Comparison of ENCODE assay signal across 8 cellular contexts in genomic region chr19:40442328-40443130, GRCh38. TPM values are rescaled to one million over a fixed set of nuclear protein-coding genes. Genes with fewer than 3 reads are reported as not detected.
DNase-seq lines count a peak whose midpoint lies in the region; ATAC-seq, FAIRE-seq and TF ChIP-seq lines count a peak whose summit lies in the region.

No MANE protein-coding gene starts in this region.

- H3K36me3 Mint-ChIP-seq in natural killer cell, result no peaks in the 10 kb centered on the region

- H3K9ac ChIP-seq in BLaER1 (peak overlapping the region; percentile 74), Karpas-422 (ENCODE audit: low read length) (peak overlapping the region; percentile 74), colonic mucosa (ENCODE audit: low read depth in 2 of 2, low read length in 2 of 2) (peak overlapping the region in 1 of 2 donors; percentile 100)

- peaks cover 25 to 29% of the 10 kb centered on the region in 2 donors for H3K4me1 Mint-ChIP-seq in natural killer cell

- H3K9me3 ChIP-seq in BLaER1, result no peaks in the 10 kb centered on the region
- H3K9me3 ChIP-seq in Karpas-422 (ENCODE audit: low read length), result no peaks in the 10 kb centered on the region
- no peaks in the 10 kb centered on the region for H3K9me3 ChIP-seq in colonic mucosa

- H3K79me2 ChIP-seq in Karpas-422 (ENCODE audit: low read length), result peaks cover 22% of the 10 kb centered on the region

- no peaks in the 10 kb centered on the region for H3K27me3 Mint-ChIP-seq in natural killer cell (ENCODE audit: low read depth in 2 of 2)

- intact Hi-C loops in colonic mucosa (cut with DNase I) (no loop called here), natural killer cell (cut with micrococcal nuclease) (loop anchor here (1.0 kb wide), 1 partner anchor 94 kb away; the partner anchor contains the start of genes C19orf47 and PLD3)

- H3K4me2 ChIP-seq in BLaER1, result peak overlapping the region; percentile 96
- peak overlapping the region; percentile 86 for H3K4me2 ChIP-seq in Karpas-422 (ENCODE audit: low read depth, low read length, poor library complexity, severe bottlenecking)

- H3K27me3 ChIP-seq in BLaER1 (no peaks in the 10 kb centered on the region), Karpas-422 (ENCODE audit: low read length) (no peaks in the 10 kb centered on the region), colonic mucosa (no peaks in the 10 kb centered on the region)

- H3K4me3 Mint-ChIP-seq in natural killer cell, result peak overlapping the region; percentile 98

- peaks cover 24% of the 10 kb centered on the region for H3K36me3 ChIP-seq in BLaER1
- peaks cover 11% of the 10 kb centered on the region for H3K36me3 ChIP-seq in Karpas-422 (ENCODE audit: insufficient read depth, low read length)
- H3K36me3 ChIP-seq in colonic mucosa, result peaks cover 4% of the 10 kb centered on the region

- H3K27ac ChIP-seq in BLaER1 (peak overlapping the region; percentile 71; the same call in 1 of the 2 replicates), Karpas-422 (ENCODE audit: low read length) (peak overlapping the region; percentile 44; the same call in 1 of the 2 replicates), colonic mucosa (peak overlapping the region; percentile 44)

- no peaks in the 10 kb centered on the region for H3K9me3 Mint-ChIP-seq in natural killer cell

- H3K4me3 ChIP-seq in BLaER1 (peak overlapping the region; percentile 84), Karpas-422 (ENCODE audit: low read length) (peak overlapping the region; percentile 74), colonic mucosa (peak overlapping the region; percentile 66)

- no peak overlapping the region for H2AFZ ChIP-seq in Karpas-422 (ENCODE audit: low read length)

- peak overlapping the region; percentile 92 to 97 for H3K27ac Mint-ChIP-seq in natural killer cell

- DNase-seq in Karpas-422 (peak; percentile 71), colonic mucosa (no peak), natural killer cell (no peak), NCI-H1105 treated with DMSO at 0.1 percent for 48 hours (lab: John Stamatoyannopoulos, UW) (no peak), midbrain (lab: John Stamatoyannopoulos, UW) (no peak), RCC 7860 (ENCODE audit: low spot score) (no peak)

- no peak for FAIRE-seq in RCC 7860 (lab: Jason Lieb, UNC)

- TF ChIP-seq CTCF in colonic mucosa (IDR thresholded peaks at IDR 0.05), result no peak
- TF ChIP-seq CTCF in natural killer cell (IDR thresholded peaks at IDR 0.05), result no peak

- peaks cover 24% of the 10 kb centered on the region for H4K20me1 ChIP-seq in BLaER1
- H4K20me1 ChIP-seq in Karpas-422 (ENCODE audit: insufficient read depth, low read depth, low read length), result peaks cover 10% of the 10 kb centered on the region; the same call in 1 of the 2 replicates

- H3K4me1 ChIP-seq in BLaER1, result peaks cover 19% of the 10 kb centered on the region
- H3K4me1 ChIP-seq in Karpas-422 (ENCODE audit: low read length), result peaks cover 13% of the 10 kb centered on the region
- peaks cover 8% of the 10 kb centered on the region for H3K4me1 ChIP-seq in colonic mucosa

- ATAC-seq in natural killer cell, result no peak
- no peak for ATAC-seq in GM21390 (IDR thresholded peaks at IDR 0.05; ENCODE audit: unreplicated experiment)

- no peaks in the 10 kb centered on the region for H3K9me2 ChIP-seq in Karpas-422 (replicated peaks; ENCODE audit: insufficient read depth, low read length)

RNA-seq across cellular contexts. Expression of gene SERTAD3, which starts 1.6 kb away (rescaled TPM):
- 14.1 and 14.9 TPM in 2 replicates for total RNA-seq in Karpas-422 (2014; rRNA removed; shearing (Covaris generic); ENCODE audit: low replicate concordance)
- total RNA-seq in colonic mucosa (10 to 100 TPM; 26.5 to 36.0 TPM), natural killer cell (100 to 1,000 TPM in 1 of 3 donors, 10 to 100 TPM in 2; 57.3 to 102 (median 83.3) TPM)

RNA-seq across cellular contexts. Expression of gene SERTAD1, which starts 16.7 kb away (rescaled TPM):
- total RNA-seq in Karpas-422 (2014; rRNA removed; shearing (Covaris generic); ENCODE audit: low replicate concordance), result 4.8 and 8.4 TPM in 2 replicates
- 10 to 100 TPM in 1 of 2 donors, 1 to 10 TPM in 1; 8.7 to 16.0 TPM for total RNA-seq in colonic mucosa
- 10 to 100 TPM; 31.2 to 53.5 (median 38.7) TPM for total RNA-seq in natural killer cell

RNA-seq across cellular contexts. Expression of gene BLVRB, which starts 23.0 kb away (rescaled TPM):
- total RNA-seq in Karpas-422 (2014; rRNA removed; shearing (Covaris generic); ENCODE audit: low replicate concordance), result 10.2 and 14.5 TPM in 2 replicates
- total RNA-seq in colonic mucosa (10 to 100 TPM; 76.5 to 94.9 TPM), natural killer cell (10 to 100 TPM; 16.8 to 25.2 (median 18.3) TPM)

RNA-seq across cellular contexts. Expression of gene SPTBN4, which starts 24.3 kb away (rescaled TPM):
- total RNA-seq in Karpas-422 (2014; rRNA removed; shearing (Covaris generic); ENCODE audit: low replicate concordance), result 1.0 and 1.1 TPM in 2 replicates
- total RNA-seq in colonic mucosa (under 1 TPM; 0.29 to 0.74 TPM), natural killer cell (under 1 TPM; 0.16 to 0.63 (median 0.31) TPM)

RNA-seq across cellular contexts. Expression of gene PRX, which starts 29.4 kb away (rescaled TPM):
- total RNA-seq in Karpas-422 (2014; rRNA removed; shearing (Covaris generic); ENCODE audit: low replicate concordance), result 0.56 and 0.61 TPM in 2 replicates
- total RNA-seq in colonic mucosa (1 to 10 TPM; 1.4 to 1.7 TPM), natural killer cell (1 to 10 TPM; 2.0 to 3.8 (median 3.7) TPM)
